23 cellular contexts compared by ENCODE assay signal in the genomic region with DNA sequence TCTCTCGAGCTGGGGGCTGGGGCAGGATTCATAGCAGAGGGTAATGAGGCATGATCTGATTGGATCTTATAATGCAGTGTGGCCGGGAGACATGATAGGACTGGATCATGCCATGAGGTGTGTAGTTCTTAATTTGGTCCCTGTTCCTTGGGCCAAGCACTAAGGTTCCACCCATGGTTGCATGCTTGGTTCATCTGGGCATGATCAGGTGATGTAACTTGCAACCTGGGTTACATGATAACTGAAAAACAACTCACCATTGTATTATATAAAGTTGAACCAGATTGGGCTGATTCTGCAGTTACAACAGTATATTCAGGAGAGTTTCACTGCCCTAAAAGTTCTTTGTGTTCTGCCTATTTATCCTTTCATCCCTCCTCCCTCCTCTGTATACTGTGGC.
"Had no signal": no experiment of that assay in that cellular context is flagged by ENCODE, and none has a peak within 500 bp of the region (broad histone marks: within the 10 kb centered on the region; RNA-seq: fewer than 3 reads in every experiment).

No MANE protein-coding gene starts in this region.

- H3K9me2 ChIP-seq: SK-N-SH had no signal

- H3K9me3 ChIP-seq: SJSA1, SK-N-SH had no signal

- H3K27ac ChIP-seq: HL-60, SJSA1 had no signal

- H3K9me3 Mint-ChIP-seq: T-cell; T-helper 1 cell treated with Interleukin-12 subunit alpha and Interleukin-12 subunit beta and Interleukin-4 antibody, amounts not matched to agents 30 μg/mL and 1 μg/mL, for 36 hours had no signal

- DNase-seq: Kasumi-1, KG1, MM.1S, NCI-H1105, NCI-H1417, NCI-H146, NCI-H1694 treated with DMSO at 0.1 percent for 48 hours, NCI-H1930, NCI-H2081, NCI-H2107, NCI-H345, NCI-H446 treated with DMSO at 0.1 percent for 48 hours, NCI-H510A treated with DMSO at 0.1 percent for 48 hours, NCI-H526, Right ventricle myocardium superior, RPMI8226, SIG-M5, SK-N-SH, SW 1271, T-cell had no signal

- H3K27ac Mint-ChIP-seq: T-cell; T-helper 1 cell treated with Interleukin-12 subunit alpha and Interleukin-12 subunit beta and Interleukin-4 antibody, amounts not matched to agents 30 μg/mL and 1 μg/mL, for 36 hours had no signal

- H3K36me3 Mint-ChIP-seq: T-cell had no signal

- H3K4me3 ChIP-seq: SJSA1 had no signal

- H3K9ac ChIP-seq: SK-N-SH had no signal

- H3K36me3 ChIP-seq: SJSA1 had no signal

- H3K4me1 Mint-ChIP-seq: T-cell had no signal

- ATAC-seq: T-cell had no signal

- H3K4me1 ChIP-seq: SJSA1 had no signal

- H3K4me3 Mint-ChIP-seq: T-cell; T-helper 1 cell treated with Interleukin-12 subunit alpha and Interleukin-12 subunit beta and Interleukin-4 antibody, amounts not matched to agents 30 μg/mL and 1 μg/mL, for 36 hours had no signal

- H3K4me2 ChIP-seq: SK-N-SH had no signal
